In genomic region chr20:52749020-52749419, GRCh38 we compare ENCODE assay signal across 17 cellular contexts.
"Had no signal": no experiment of that assay in that cellular context is flagged by ENCODE, and none has a peak within 500 bp of the region (broad histone marks: within the 10 kb centered on the region; RNA-seq: fewer than 3 reads in every experiment).

No MANE protein-coding gene starts in this region.

- H3K27ac ChIP-seq: ascending aorta, epithelial cell of prostate, tibial artery, VCaP had no signal

- H3K4me1 ChIP-seq: ascending aorta, breast epithelium, tibial artery had no signal

- ATAC-seq: effector memory CD8-positive, alpha-beta T cell had no signal

- H3K36me3 ChIP-seq: ascending aorta, breast epithelium, tibial artery had no signal

- DNase-seq: activated CD4-positive, alpha-beta T cell treated with anti-CD3 and anti-CD28 coated beads for 1 hour; activated CD4-positive, alpha-beta T cell treated with anti-CD3 and anti-CD28 coated beads, Interleukin-2, amount 50 U/mL, for 4 hours; activated naive CD4-positive, alpha-beta T cell; activated naive CD8-positive, alpha-beta T cell treated with anti-CD3 and anti-CD28 coated beads, Interleukin-2, amount 10 ng/mL, durations not matched to agents 7 days and 5 days; activated T-cell treated with anti-CD3 and anti-CD28 coated beads for 4 hours; dermis blood vessel endothelial cell; effector memory CD8-positive, alpha-beta T cell; hippocampal formation; kidney; nephron progenitor cell; occipital lobe; stimulated activated CD4-positive, alpha-beta T cell treated with anti-CD3 and anti-CD28 coated beads, Interleukin-1b, Interleukin-23, amount 100 ng/mL, for 48 hours had no signal

- H3K9me3 ChIP-seq: ascending aorta, tibial artery had no signal

- H3K4me3 ChIP-seq: ascending aorta, breast epithelium, tibial artery had no signal

- H3K27me3 ChIP-seq: ascending aorta, breast epithelium, tibial artery had no signal
